In genomic region chr18:820591-821170, GRCh38 we compare ENCODE assay signal across 22 cellular contexts.
"Had no signal": no experiment of that assay in that cellular context is flagged by ENCODE, and none has a peak within 500 bp of the region (broad histone marks: within the 10 kb centered on the region; RNA-seq: fewer than 3 reads in every experiment).

No MANE protein-coding gene starts in this region.

- H3K9ac ChIP-seq: SK-N-SH had no signal

- H3K9me3 ChIP-seq: ascending aorta, SJCRH30, SK-N-SH had no signal

- H3K4me2 ChIP-seq: SK-N-SH had no signal

- H3K36me3 ChIP-seq: ascending aorta, cardiac muscle cell, SJCRH30 had no signal

- H3K27ac ChIP-seq: ascending aorta, cardiac muscle cell, SJCRH30 had no signal

- ATAC-seq: activated CD8-positive, alpha-beta T cell treated with anti-CD3 and anti-CD28 coated beads for 36 hours; Panc1 had no signal

- H3K4me1 ChIP-seq: ascending aorta, SJCRH30 had no signal

- H3K4me3 ChIP-seq: ascending aorta, cardiac muscle cell, SJCRH30 had no signal

- DNase-seq: activated CD4-positive, alpha-beta T cell treated with anti-CD3 and anti-CD28 coated beads, Interleukin-2, amount 10 ng/mL, durations not matched to agents 24 days and 14 days; activated CD4-positive, alpha-beta T cell treated with anti-CD3 and anti-CD28 coated beads, Interleukin-2, amount 50 U/mL, for 4 hours; activated CD8-positive, alpha-beta T cell treated with anti-CD3 and anti-CD28 coated beads for 36 hours; activated gamma-delta T cell; activated naive CD4-positive, alpha-beta T cell treated with Interleukin-2 at 50 U/mL for 16 hours; activated naive CD8-positive, alpha-beta T cell treated with anti-CD3 and anti-CD28 coated beads, Interleukin-2, amount 10 ng/mL, durations not matched to agents 7 days and 5 days; activated T-cell treated with anti-CD3 and anti-CD28 coated beads, Interleukin-2, amount 50 U/mL, for 1 hour; amygdala; NCI-H1048; NCI-H1105 treated with DMSO at 0.1 percent for 48 hours; NCI-H1436; NCI-H1694; NCI-H1930; NCI-H345; NCI-H524 treated with DMSO at 0.1 percent for 48 hours; SHP77; SJCRH30; SK-N-SH had no signal

- FAIRE-seq: TTC549 had no signal

- H3K27me3 ChIP-seq: ascending aorta, cardiac muscle cell had no signal
